Comparison of ENCODE assay signal across 23 cellular contexts in the genomic region with DNA sequence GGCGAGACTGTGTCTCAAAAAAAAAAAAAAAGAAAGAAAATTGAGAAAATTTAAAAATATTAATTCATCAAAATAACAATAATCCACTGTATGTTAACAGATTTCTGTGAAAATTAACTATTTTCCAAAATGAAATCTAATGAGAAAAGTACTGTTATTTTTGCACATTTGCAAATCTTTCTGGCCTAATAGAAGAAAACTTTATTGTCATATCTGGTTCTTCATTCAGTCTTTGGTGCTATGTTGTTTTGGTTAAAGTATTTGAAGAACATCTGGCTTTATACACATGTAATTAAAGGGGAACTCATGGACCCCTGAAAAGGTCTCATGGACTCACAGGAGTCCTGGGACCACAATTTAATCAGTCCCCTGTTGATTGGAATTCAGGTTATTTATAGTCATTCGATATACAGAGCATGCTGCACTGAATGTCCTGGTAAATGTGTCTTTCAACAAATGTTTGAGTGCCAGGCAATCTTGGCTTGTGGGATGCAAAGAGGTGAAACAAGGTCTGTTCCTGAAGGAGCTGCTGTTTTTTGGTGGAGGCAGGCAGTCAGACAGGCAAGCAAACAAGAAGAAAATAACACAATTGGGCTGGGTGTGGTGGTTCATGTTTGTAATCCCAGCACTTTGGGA.
"Had no signal": no experiment of that assay in that cellular context is flagged by ENCODE, and none has a peak within 500 bp of the region (broad histone marks: within the 10 kb centered on the region; RNA-seq: fewer than 3 reads in every experiment).

No MANE protein-coding gene starts in this region.

- H3K36me3 Mint-ChIP-seq: activated CD4-positive, alpha-beta memory T cell treated with anti-CD3 and anti-CD28 coated beads for 36 hours; immature natural killer cell had no signal

- H3K27ac Mint-ChIP-seq: activated CD4-positive, alpha-beta memory T cell treated with anti-CD3 and anti-CD28 coated beads for 36 hours; activated naive CD8-positive, alpha-beta T cell treated with anti-CD3 and anti-CD28 coated beads, Interleukin-2, amount 50 U/mL, for 24 hours; activated T-cell treated with anti-CD3 and anti-CD28 coated beads, Interleukin-2, amount 50 U/mL, for 72 hours; immature natural killer cell; T-helper 17 cell had no signal

- ATAC-seq: activated naive CD8-positive, alpha-beta T cell treated with anti-CD3 and anti-CD28 coated beads, Interleukin-2, amount 50 U/mL, for 24 hours; activated T-cell treated with anti-CD3 and anti-CD28 coated beads, Interleukin-2, amount 50 U/mL, for 72 hours; foreskin keratinocyte; T-helper 17 cell had no signal

- H3K4me1 ChIP-seq: foreskin keratinocyte, spleen, vagina had no signal

- H3K4me1 Mint-ChIP-seq: activated naive CD8-positive, alpha-beta T cell treated with anti-CD3 and anti-CD28 coated beads, Interleukin-2, amount 50 U/mL, for 24 hours; immature natural killer cell; T-helper 17 cell had no signal

- DNase-seq: activated CD4-positive, alpha-beta memory T cell treated with anti-CD3 and anti-CD28 coated beads for 36 hours; activated CD4-positive, alpha-beta T cell treated with anti-CD3 and anti-CD28 coated beads for 48 hours; activated effector memory CD4-positive, alpha-beta T cell treated with anti-CD3 and anti-CD28 coated beads, Interleukin-2, amount 50 U/mL, for 16 hours; activated naive CD4-positive, alpha-beta T cell treated with anti-CD3 and anti-CD28 coated beads, Interleukin-2, amount 50 U/mL, for 16 hours; activated naive CD8-positive, alpha-beta T cell treated with anti-CD3 and anti-CD28 coated beads, Interleukin-2, amount 50 U/mL, for 24 hours; activated T-cell treated with anti-CD3 and anti-CD28 coated beads, Interleukin-2, amount 50 U/mL, for 72 hours; dermis blood vessel endothelial cell; effector CD8-positive, alpha-beta T cell; foreskin keratinocyte; immature natural killer cell; kidney glomerular epithelial cell; midbrain; occipital lobe; spleen; stimulated activated CD4-positive, alpha-beta T cell treated with anti-CD3 and anti-CD28 coated beads, Interleukin-4, amount 100 ng/mL, for 1 hour; stimulated activated naive CD4-positive, alpha-beta T cell; T-helper 17 cell; testis; trophoblast cell had no signal

- H3K9me3 ChIP-seq: spleen, testis, vagina had no signal

- H3K4me3 Mint-ChIP-seq: activated CD4-positive, alpha-beta memory T cell treated with anti-CD3 and anti-CD28 coated beads for 36 hours; activated naive CD8-positive, alpha-beta T cell treated with anti-CD3 and anti-CD28 coated beads, Interleukin-2, amount 50 U/mL, for 24 hours; activated T-cell treated with anti-CD3 and anti-CD28 coated beads, Interleukin-2, amount 50 U/mL, for 72 hours; immature natural killer cell; nephron; T-helper 17 cell had no signal

- H3K9me3 Mint-ChIP-seq: activated CD4-positive, alpha-beta memory T cell treated with anti-CD3 and anti-CD28 coated beads for 36 hours; activated naive CD8-positive, alpha-beta T cell treated with anti-CD3 and anti-CD28 coated beads, Interleukin-2, amount 50 U/mL, for 24 hours; activated T-cell treated with anti-CD3 and anti-CD28 coated beads, Interleukin-2, amount 50 U/mL, for 72 hours; immature natural killer cell; nephron had no signal

- H3K4me3 ChIP-seq: cardiac muscle cell, hepatocyte, spleen, testis, vagina had no signal

- H3K27me3 ChIP-seq: cardiac muscle cell, foreskin keratinocyte, hepatocyte, testis, vagina had no signal

- H3K36me3 ChIP-seq: cardiac muscle cell, spleen, vagina had no signal

- H3K27ac ChIP-seq: cardiac muscle cell, foreskin keratinocyte, hepatocyte, spleen, testis, vagina had no signal
